Comparison of ENCODE assay signal across 7 cellular contexts in genomic region chr5:58459276-58459859, GRCh38. TPM values are rescaled to one million over a fixed set of nuclear protein-coding genes. Genes with fewer than 3 reads are reported as not detected.
DNase-seq lines count a peak whose midpoint lies in the region; ATAC-seq and TF ChIP-seq lines count a peak whose summit lies in the region.

No MANE protein-coding gene starts in this region.

- no peaks in the 10 kb centered on the region for H3K9me3 ChIP-seq in endodermal cell (ENCODE audit: control insufficient read depth, low read length)
- no peaks in the 10 kb centered on the region for H3K9me3 ChIP-seq in mononuclear cell (ENCODE audit: low read depth, low read length)
- no peaks in the 10 kb centered on the region for H3K9me3 ChIP-seq in upper lobe of left lung

- H3K4me3 Mint-ChIP-seq in endodermal cell = peak overlapping the region; percentile 80

- peaks cover 12% of the 10 kb centered on the region for H3K27me3 Mint-ChIP-seq in endodermal cell (ENCODE audit: insufficient read depth)

- no peak for TF ChIP-seq POLR2A in upper lobe of left lung (IDR thresholded peaks at IDR 0.05)

- H3K4me1 ChIP-seq in endodermal cell (ENCODE audit: control insufficient read depth, insufficient read depth, low read length) (no peaks in the 10 kb centered on the region), mononuclear cell (ENCODE audit: insufficient read depth, low read length) (peaks cover 19% of the 10 kb centered on the region), upper lobe of left lung (peaks cover 0 to 4% (median 2%) of the 10 kb centered on the region in 4 donors)

- H3K9me3 Mint-ChIP-seq in endodermal cell = no peaks in the 10 kb centered on the region

- peak overlapping the region; percentile 88 for H3K27ac Mint-ChIP-seq in endodermal cell

- H3K9ac ChIP-seq in endodermal cell (ENCODE audit: extremely low read depth, low read length, poor library complexity, severe bottlenecking) = peak overlapping the region; percentile 86

- no peak for TF ChIP-seq EP300 in upper lobe of left lung (IDR thresholded peaks at IDR 0.05)

- H3K4me3 ChIP-seq in GM12865 (ENCODE audit: low read depth, low read length) (peak overlapping the region; percentile 59), endodermal cell (ENCODE audit: low read length) (peak overlapping the region; percentile 98), mononuclear cell (ENCODE audit: low read length) (peak overlapping the region; percentile 54), upper lobe of left lung (peak overlapping the region; percentile 53 to 86 (median 70))

- ATAC-seq in HG03097 (IDR thresholded peaks at IDR 0.05; ENCODE audit: low FRiP score, unreplicated experiment) (peak; percentile 6), upper lobe of left lung (ENCODE audit: low FRiP score in 2 of 2) (peak; percentile 4 to 25)

- H3K36me3 ChIP-seq in endodermal cell (ENCODE audit: control insufficient read depth, insufficient read depth, low read length) = peaks cover 39% of the 10 kb centered on the region
- H3K36me3 ChIP-seq in upper lobe of left lung = peaks cover 0 to 30% (median 2%) of the 10 kb centered on the region in 4 donors

- peaks cover 8% of the 10 kb centered on the region for H3K4me1 Mint-ChIP-seq in endodermal cell

- TF ChIP-seq CTCF in GM12865 (IDR thresholded peaks at IDR 0.05; ENCODE audit: insufficient read depth, low read depth, low read length, missing control alignments) (no peak), endodermal cell (conservative IDR thresholded peaks at IDR 0.05) (no peak), upper lobe of left lung (IDR thresholded peaks at IDR 0.05) (no peak)

- 0% methylated on average over 3 to 43 of the region's 43 CpGs for WGBS in endodermal cell (ENCODE audit: insufficient coverage in 1 of 2, insufficient read length in 1 of 2), 2 experiments
- WGBS in upper lobe of left lung, 2 donors = 1 to 3% methylated on average over 30 of the region's 43 CpGs

- H3K27me3 ChIP-seq in endodermal cell (ENCODE audit: control insufficient read depth, insufficient read depth, low read length, poor library complexity, severe bottlenecking) = no peaks in the 10 kb centered on the region
- H3K27me3 ChIP-seq in mononuclear cell (ENCODE audit: insufficient read depth, low read length) = peaks cover 17% of the 10 kb centered on the region
- no peaks in the 10 kb centered on the region for H3K27me3 ChIP-seq in upper lobe of left lung

- peaks cover 31% of the 10 kb centered on the region for H3K36me3 Mint-ChIP-seq in endodermal cell (ENCODE audit: low read depth)

- peak; percentile 3 for DNase-seq in GM12865 (ENCODE audit: low read depth)
- DNase-seq in UCSD-AML1 (lab: John Stamatoyannopoulos, UW; ENCODE audit: unreplicated experiment) = peak; percentile 61
- DNase-seq in endodermal cell = peak; percentile 78
- peak; percentile 32 to 89 for DNase-seq in upper lobe of left lung
- no peak for DNase-seq in GDM1 (lab: John Stamatoyannopoulos, UW)

- H3K27ac ChIP-seq in endodermal cell (ENCODE audit: low read depth, low read length) (no peak overlapping the region), upper lobe of left lung (peak overlapping the region; percentile 92 to 97 (median 94))

RNA-seq across cellular contexts. Expression of gene PLK2, which starts 0.5 kb away (rescaled TPM):
- total RNA-seq in endodermal cell = 10 to 100 TPM in 1 of 2 donors, 1 to 10 TPM in 1; 9.7 to 16.4 TPM
- 38.4 TPM for polyA plus RNA-seq in endodermal cell (2013, experiment 1 of 2)
- polyA plus RNA-seq in endodermal cell (2013, experiment 2 of 2) = 42.5 TPM
- total RNA-seq in mononuclear cell = 43.2 TPM
- 10 to 100 TPM; 29.4 to 82.5 (median 59.2) TPM for total RNA-seq in upper lobe of left lung

RNA-seq across cellular contexts. Expression of gene GAPT, which starts 31.9 kb away (rescaled TPM):
- total RNA-seq in endodermal cell (1 to 10 TPM in 1 of 2 donors, under 1 TPM in 1; 0.13 to 1.9 TPM), mononuclear cell (9.8 TPM), upper lobe of left lung (1 to 10 TPM in 5 of 6 donors, not detected in 1; 1.0 to 8.0 (median 6.4) TPM)
- polyA plus RNA-seq in endodermal cell (2013, experiment 1 of 2) = not detected
- not detected for polyA plus RNA-seq in endodermal cell (2013, experiment 2 of 2)
